ENCODE assay signal across 16 cellular contexts in genomic region chr3:34017757-34018156, GRCh38.
DNase-seq lines count a peak whose midpoint lies in the region; ATAC-seq lines count a peak whose summit lies in the region.
"Had no signal": no experiment of that assay in that cellular context is flagged by ENCODE, and none has a peak within 500 bp of the region (broad histone marks: within the 10 kb centered on the region; RNA-seq: fewer than 3 reads in every experiment).

No MANE protein-coding gene starts in this region.

- no peak overlapping the region for H3K27ac Mint-ChIP-seq in T-helper 2 cell treated with Interferon-gamma antibody and Interleukin-4, amounts not matched to agents 5 μg/mL and 100 μg/mL, for 36 hours
- H3K27ac Mint-ChIP-seq in stimulated activated naive CD8-positive, alpha-beta T cell treated with anti-CD3 and anti-CD28 coated beads, Interleukin-15, Interleukin-2, amounts not matched to agents 100 ng/mL and 50 ng/mL, for 24 hours = peak overlapping the region; percentile 9
- H3K27ac Mint-ChIP-seq in stimulated activated naive CD8-positive, alpha-beta T cell treated with anti-CD3 and anti-CD28 coated beads, Interleukin-15, amount 100 ng/mL, for 72 hours = no peak overlapping the region
- peak overlapping the region in 1 of 2 donors; percentile 91 for H3K27ac Mint-ChIP-seq in T-cell
- peak overlapping the region; percentile 7 for H3K27ac Mint-ChIP-seq in stimulated activated effector memory CD8-positive, alpha-beta T cell treated with anti-CD3 and anti-CD28 coated beads, Interleukin-12 subunit alpha, Interleukin-12 subunit beta, amount 100 ng/mL, for 72 hours

- peaks cover 2% of the 10 kb centered on the region for H3K36me3 Mint-ChIP-seq in T-helper 2 cell treated with Interferon-gamma antibody and Interleukin-4, amounts not matched to agents 5 μg/mL and 100 μg/mL, for 36 hours (ENCODE audit: low read depth)
- no peaks in the 10 kb centered on the region for H3K36me3 Mint-ChIP-seq in stimulated activated naive CD8-positive, alpha-beta T cell treated with anti-CD3 and anti-CD28 coated beads, Interleukin-15, Interleukin-2, amounts not matched to agents 100 ng/mL and 50 ng/mL, for 24 hours (ENCODE audit: low read depth)
- no peaks in the 10 kb centered on the region for H3K36me3 Mint-ChIP-seq in T-cell
- H3K36me3 Mint-ChIP-seq in stimulated activated effector memory CD8-positive, alpha-beta T cell treated with anti-CD3 and anti-CD28 coated beads, Interleukin-12 subunit alpha, Interleukin-12 subunit beta, amount 100 ng/mL, for 72 hours = no peaks in the 10 kb centered on the region

- ATAC-seq in stimulated activated naive CD8-positive, alpha-beta T cell treated with anti-CD3 and anti-CD28 coated beads, Interleukin-15, amount 100 ng/mL, for 72 hours = no peak
- ATAC-seq in T-cell (replicated peaks in 1 of 4) (no peak), HG03432 (IDR thresholded peaks at IDR 0.05; ENCODE audit: unreplicated experiment) (no peak)
- no peak for ATAC-seq in stimulated activated effector memory CD8-positive, alpha-beta T cell treated with anti-CD3 and anti-CD28 coated beads, Interleukin-12 subunit alpha, Interleukin-12 subunit beta, amount 100 ng/mL, for 72 hours

- no peaks in the 10 kb centered on the region for H3K9me3 Mint-ChIP-seq in T-helper 2 cell treated with Interferon-gamma antibody and Interleukin-4, amounts not matched to agents 5 μg/mL and 100 μg/mL, for 36 hours
- no peaks in the 10 kb centered on the region for H3K9me3 Mint-ChIP-seq in stimulated activated naive CD8-positive, alpha-beta T cell treated with anti-CD3 and anti-CD28 coated beads, Interleukin-15, Interleukin-2, amounts not matched to agents 100 ng/mL and 50 ng/mL, for 24 hours
- H3K9me3 Mint-ChIP-seq in stimulated activated naive CD8-positive, alpha-beta T cell treated with anti-CD3 and anti-CD28 coated beads, Interleukin-15, amount 100 ng/mL, for 72 hours = no peaks in the 10 kb centered on the region
- H3K9me3 Mint-ChIP-seq in T-cell = no peaks in the 10 kb centered on the region
- H3K9me3 Mint-ChIP-seq in stimulated activated effector memory CD8-positive, alpha-beta T cell treated with anti-CD3 and anti-CD28 coated beads, Interleukin-12 subunit alpha, Interleukin-12 subunit beta, amount 100 ng/mL, for 72 hours = no peaks in the 10 kb centered on the region

- H3K27me3 Mint-ChIP-seq in T-helper 2 cell treated with Interferon-gamma antibody and Interleukin-4, amounts not matched to agents 5 μg/mL and 100 μg/mL, for 36 hours (ENCODE audit: low read depth) = peaks cover 12% of the 10 kb centered on the region
- no peaks in the 10 kb centered on the region for H3K27me3 Mint-ChIP-seq in stimulated activated naive CD8-positive, alpha-beta T cell treated with anti-CD3 and anti-CD28 coated beads, Interleukin-15, Interleukin-2, amounts not matched to agents 100 ng/mL and 50 ng/mL, for 24 hours
- H3K27me3 Mint-ChIP-seq in stimulated activated naive CD8-positive, alpha-beta T cell treated with anti-CD3 and anti-CD28 coated beads, Interleukin-15, amount 100 ng/mL, for 72 hours = no peaks in the 10 kb centered on the region
- H3K27me3 Mint-ChIP-seq in T-cell = peaks cover 0 to 5% of the 10 kb centered on the region in 2 donors

- peaks cover 18% of the 10 kb centered on the region for H3K4me1 Mint-ChIP-seq in T-helper 2 cell treated with Interferon-gamma antibody and Interleukin-4, amounts not matched to agents 5 μg/mL and 100 μg/mL, for 36 hours (ENCODE audit: low read depth)
- peaks cover 44% of the 10 kb centered on the region for H3K4me1 Mint-ChIP-seq in stimulated activated naive CD8-positive, alpha-beta T cell treated with anti-CD3 and anti-CD28 coated beads, Interleukin-15, Interleukin-2, amounts not matched to agents 100 ng/mL and 50 ng/mL, for 24 hours (ENCODE audit: low read depth)
- H3K4me1 Mint-ChIP-seq in stimulated activated naive CD8-positive, alpha-beta T cell treated with anti-CD3 and anti-CD28 coated beads, Interleukin-15, amount 100 ng/mL, for 72 hours = peaks cover 30% of the 10 kb centered on the region
- H3K4me1 Mint-ChIP-seq in T-cell = peaks cover 38 to 56% (median 42%) of the 10 kb centered on the region in 3 donors
- peaks cover 28% of the 10 kb centered on the region for H3K4me1 Mint-ChIP-seq in stimulated activated effector memory CD8-positive, alpha-beta T cell treated with anti-CD3 and anti-CD28 coated beads, Interleukin-12 subunit alpha, Interleukin-12 subunit beta, amount 100 ng/mL, for 72 hours

- CTCF ChIA-PET in T-cell (lab: Charles Lee) = no interaction called here

- peak overlapping the region; percentile 8 for H3K4me3 Mint-ChIP-seq in T-helper 2 cell treated with Interferon-gamma antibody and Interleukin-4, amounts not matched to agents 5 μg/mL and 100 μg/mL, for 36 hours
- no peak overlapping the region for H3K4me3 Mint-ChIP-seq in stimulated activated naive CD8-positive, alpha-beta T cell treated with anti-CD3 and anti-CD28 coated beads, Interleukin-15, Interleukin-2, amounts not matched to agents 100 ng/mL and 50 ng/mL, for 24 hours
- no peak overlapping the region for H3K4me3 Mint-ChIP-seq in stimulated activated naive CD8-positive, alpha-beta T cell treated with anti-CD3 and anti-CD28 coated beads, Interleukin-15, amount 100 ng/mL, for 72 hours
- H3K4me3 Mint-ChIP-seq in T-cell = peak overlapping the region in 2 of 3 donors; percentile 28 to 62
- no peak overlapping the region for H3K4me3 Mint-ChIP-seq in stimulated activated effector memory CD8-positive, alpha-beta T cell treated with anti-CD3 and anti-CD28 coated beads, Interleukin-12 subunit alpha, Interleukin-12 subunit beta, amount 100 ng/mL, for 72 hours

- POLR2A ChIA-PET in T-cell (lab: Charles Lee) = interaction anchor here in 1 of 2 donors (0.6 kb wide), 2 partner anchors 27 to 52 kb away, joined by 3 to 5 read pairs; no protein-coding TSS in a partner anchor

- DNase-seq in T-helper 2 cell treated with Interferon-gamma antibody and Interleukin-4, amounts not matched to agents 5 μg/mL and 100 μg/mL, for 36 hours (ENCODE audit: low spot score) = no peak
- DNase-seq in T-helper 2 cell (no peak), T-cell (no peak), NCI-H69 (lab: John Stamatoyannopoulos, UW) (no peak)
- no peak for DNase-seq in stimulated activated naive CD8-positive, alpha-beta T cell treated with anti-CD3 and anti-CD28 coated beads, Interleukin-15, amount 100 ng/mL, for 72 hours
- no peak for DNase-seq in stimulated activated effector memory CD8-positive, alpha-beta T cell treated with anti-CD3 and anti-CD28 coated beads, Interleukin-12 subunit alpha, Interleukin-12 subunit beta, amount 100 ng/mL, for 72 hours (ENCODE audit: low spot score in 2 of 2)
- DNase-seq: Calu3, DMS79 treated with DMSO at 0.1 percent for 48 hours, GF-D8, GM23248, NCI-H1417, NCI-H2029, NCI-H510A treated with DMSO at 0.1 percent for 48 hours, SHP77 treated with DMSO at 0.1 percent for 48 hours had no signal

Comparison
In these comparisons a context has a peak if more than half of its experiments do, and no peak if none do; other contexts are left out.
1. H3K27ac Mint-ChIP-seq: peak in stimulated activated naive CD8-positive, alpha-beta T cell treated with anti-CD3 and anti-CD28 coated beads, Interleukin-15, Interleukin-2, amounts not matched to agents 100 ng/mL and 50 ng/mL, for 24 hours (single experiment) and stimulated activated effector memory CD8-positive, alpha-beta T cell treated with anti-CD3 and anti-CD28 coated beads, Interleukin-12 subunit alpha, Interleukin-12 subunit beta, amount 100 ng/mL, for 72 hours (single experiment); none in T-helper 2 cell treated with Interferon-gamma antibody and Interleukin-4, amounts not matched to agents 5 μg/mL and 100 μg/mL, for 36 hours (single experiment) and stimulated activated naive CD8-positive, alpha-beta T cell treated with anti-CD3 and anti-CD28 coated beads, Interleukin-15, amount 100 ng/mL, for 72 hours (0 of 2).
2. H3K4me3 Mint-ChIP-seq: peak in T-helper 2 cell treated with Interferon-gamma antibody and Interleukin-4, amounts not matched to agents 5 μg/mL and 100 μg/mL, for 36 hours (single experiment) and T-cell (2 of 3); none in stimulated activated naive CD8-positive, alpha-beta T cell treated with anti-CD3 and anti-CD28 coated beads, Interleukin-15, Interleukin-2, amounts not matched to agents 100 ng/mL and 50 ng/mL, for 24 hours (single experiment), stimulated activated naive CD8-positive, alpha-beta T cell treated with anti-CD3 and anti-CD28 coated beads, Interleukin-15, amount 100 ng/mL, for 72 hours (0 of 2) and stimulated activated effector memory CD8-positive, alpha-beta T cell treated with anti-CD3 and anti-CD28 coated beads, Interleukin-12 subunit alpha, Interleukin-12 subunit beta, amount 100 ng/mL, for 72 hours (single experiment).